In genomic region chr7:140605337-140605736, GRCh38 we compare ENCODE assay signal across 19 cellular contexts. TPM values are rescaled to one million over a fixed set of nuclear protein-coding genes. Genes with fewer than 3 reads are reported as not detected.
DNase-seq lines count a peak whose midpoint lies in the region; ATAC-seq and TF ChIP-seq lines count a peak whose summit lies in the region.
"Had no signal": no experiment of that assay in that cellular context is flagged by ENCODE, and none has a peak within 500 bp of the region (broad histone marks: within the 10 kb centered on the region; RNA-seq: fewer than 3 reads in every experiment).

No MANE protein-coding gene starts in this region.

- H3K36me3 ChIP-seq in SK-N-SH (replicated peaks in 1 of 2; ENCODE audit: control insufficient read depth in 1 of 2, insufficient read depth in 2 of 2, low read length in 1 of 2) (no peaks in the 10 kb centered on the region), transverse colon (no peaks in the 10 kb centered on the region)
- H3K36me3 ChIP-seq: cardiac muscle cell, lower lobe of right lung had no signal

- no peaks in the 10 kb centered on the region for H4K20me1 ChIP-seq in SK-N-SH (ENCODE audit: insufficient read depth)

- no peak overlapping the region for H3K9ac ChIP-seq in SK-N-SH

- TF ChIP-seq POLR2A in transverse colon (IDR thresholded peaks at IDR 0.05), result no peak
- TF ChIP-seq POLR2A in lower leg skin (IDR thresholded peaks at IDR 0.05), result no peak

- no peak for DNase-seq in SK-N-SH
- DNase-seq in astrocyte of the cerebellum (ENCODE audit: low read depth), result no peak
- DNase-seq in iPS-NIHi7 (ENCODE audit: extremely low spot score), result peak; percentile 53
- no peak for DNase-seq in transverse colon
- DNase-seq in lower leg skin (ENCODE audit: low spot score in 2 of 2), result no peak
- DNase-seq in left lobe of liver (ENCODE audit: low spot score), result no peak
- DNase-seq in NCI-H345 treated with DMSO at 0.1 percent for 48 hours (lab: John Stamatoyannopoulos, UW; ENCODE audit: unreplicated experiment), result no peak
- DNase-seq: activated CD8-positive, alpha-beta memory T cell treated with anti-CD3 and anti-CD28 coated beads, Interleukin-2, amount 10 ng/mL, durations not matched to agents 7 days and 5 days; activated naive CD4-positive, alpha-beta T cell; hippocampal formation; lower lobe of right lung; NCI-H2029; Right ventricle myocardium superior; stimulated activated naive CD8-positive, alpha-beta T cell treated with anti-CD3 and anti-CD28 coated beads, Interleukin-15, amount 100 ng/mL, for 72 hours; WERI-Rb-1 had no signal

- in situ Hi-C loops in astrocyte of the cerebellum (cut with HindIII; ENCODE audit: low sequenced_read_pairs), result no loop called here
- in situ Hi-C loops in transverse colon (cut with MboI; ENCODE audit: low pct_ligation_motif_present in 1 of 4, low pct_unique_long_range_greater_than_20kb in 1 of 4, low sequenced_read_pairs in 3 of 4), result no loop called here

- no peak overlapping the region for H3K4me2 ChIP-seq in SK-N-SH

- peak; percentile 50 for ATAC-seq in SK-N-SH treated with all-trans-retinoic acid at 6 μM for 48 hours
- no peak for ATAC-seq in left lobe of liver
- ATAC-seq: activated CD8-positive, alpha-beta memory T cell treated with anti-CD3 and anti-CD28 coated beads, Interleukin-2, amount 10 ng/mL, durations not matched to agents 7 days and 5 days; lower lobe of right lung; stimulated activated naive CD8-positive, alpha-beta T cell treated with anti-CD3 and anti-CD28 coated beads, Interleukin-15, amount 100 ng/mL, for 72 hours had no signal

- no peaks in the 10 kb centered on the region for H3K9me3 ChIP-seq in SK-N-SH
- H3K9me3 ChIP-seq in transverse colon, result no peaks in the 10 kb centered on the region
- H3K9me3 ChIP-seq: lower lobe of right lung had no signal

- H3K4me3 ChIP-seq in SK-N-SH (ENCODE audit: low read depth in 2 of 2, low read length in 1 of 2), result no peak overlapping the region
- H3K4me3 ChIP-seq in astrocyte of the cerebellum (ENCODE audit: low read depth, low read length), result no peak overlapping the region
- H3K4me3 ChIP-seq in transverse colon, result no peak overlapping the region
- H3K4me3 ChIP-seq in lower leg skin (ENCODE audit: low read depth, poor library complexity, severe bottlenecking), result no peak overlapping the region
- H3K4me3 ChIP-seq: cardiac muscle cell, lower lobe of right lung, skin epidermis had no signal

- no peak for TF ChIP-seq RAD21 in SK-N-SH (IDR thresholded peaks at IDR 0.05; ENCODE audit: low read length)

- WGBS in SK-N-SH (ENCODE audit: low lambda C conversion rate), result 89% methylated on average over 5 of the region's 5 CpGs
- WGBS in transverse colon (ENCODE audit: low coverage in 1 of 2), 2 donors, result 61 to 82% methylated on average over 5 of the region's 5 CpGs
- 66 to 68% methylated on average over 5 of the region's 5 CpGs for WGBS in lower leg skin, 2 donors

- H3K9me2 ChIP-seq in SK-N-SH, result no peaks in the 10 kb centered on the region

- POLR2A ChIA-PET in SK-N-SH (lab: Yijun Ruan, JAX), result no interaction called here

- TF ChIP-seq CTCF in SK-N-SH (IDR thresholded peaks at IDR 0.05) (no peak), astrocyte of the cerebellum (IDR thresholded peaks at IDR 0.05; ENCODE audit: low read depth, low read length, missing control alignments) (peak; percentile 15), transverse colon (IDR thresholded peaks at IDR 0.05) (no peak), lower leg skin (IDR thresholded peaks at IDR 0.05) (no peak)

- CTCF ChIA-PET in SK-N-SH (lab: Yijun Ruan, JAX), result interaction anchor here (0.6 to 2.3 kb wide), 6 partner anchors 10 to 87 kb away, joined by 3 to 12 read pairs (median 3); no protein-coding TSS in a partner anchor

- H3F3A ChIP-seq in SK-N-SH (replicated peaks; ENCODE audit: insufficient read depth), result no peaks in the 10 kb centered on the region

- H2AFZ ChIP-seq in SK-N-SH (ENCODE audit: low read depth), result no peak overlapping the region

- intact Hi-C loops in transverse colon (cut with DNase I; ENCODE audit: low total_unique reads), result no loop called here
- intact Hi-C loops in lower leg skin (cut with DNase I; ENCODE audit: low total_unique reads), result no loop called here

- no peaks in the 10 kb centered on the region for H3K27me3 ChIP-seq in SK-N-SH (ENCODE audit: insufficient read depth)
- H3K27me3 ChIP-seq in transverse colon, result no peaks in the 10 kb centered on the region
- H3K27me3 ChIP-seq: cardiac muscle cell had no signal

- H3K27ac ChIP-seq in SK-N-SH (ENCODE audit: low read depth in 2 of 2, low read length in 1 of 2) (no peak overlapping the region), transverse colon (peak overlapping the region; percentile 4 to 65 (median 46))
- H3K27ac ChIP-seq: 22Rv1, cardiac muscle cell, lower lobe of right lung, WERI-Rb-1 had no signal

- TF ChIP-seq EP300 in SK-N-SH (IDR thresholded peaks at IDR 0.05; ENCODE audit: borderline replicate concordance in 1 of 2, low read depth in 1 of 2, low read length in 1 of 2) (no peak), transverse colon (IDR thresholded peaks at IDR 0.05; ENCODE audit: low read depth) (no peak)

- no peaks in the 10 kb centered on the region for H3K79me2 ChIP-seq in SK-N-SH (ENCODE audit: insufficient read depth)

- H3K4me1 ChIP-seq in SK-N-SH (ENCODE audit: control insufficient read depth in 1 of 2, insufficient read depth in 2 of 2, low read depth in 1 of 2, low read length in 1 of 2) (peaks cover 0 to 11% of the 10 kb centered on the region in 2 experiments; a peak in 1 of 4 replicates), transverse colon (peaks cover 0 to 20% (median 0%) of the 10 kb centered on the region in 4 donors)

TF ChIP-seq in SK-N-SH treated with all-trans-retinoic acid at 6 μM for 48 hours, 23 proteins besides CTCF, POLR2A, EP300 and RAD21:
- no peak for TF ChIP-seq GLIS3 (CRISPR knock-in tag; IDR thresholded peaks at IDR 0.05)
- no peak for TF ChIP-seq TSHZ2 (CRISPR knock-in tag; IDR thresholded peaks at IDR 0.05)

TF ChIP-seq in SK-N-SH, 30 proteins besides CTCF, POLR2A, EP300 and RAD21 (continues in another document):
- TF ChIP-seq, protein P1, sequence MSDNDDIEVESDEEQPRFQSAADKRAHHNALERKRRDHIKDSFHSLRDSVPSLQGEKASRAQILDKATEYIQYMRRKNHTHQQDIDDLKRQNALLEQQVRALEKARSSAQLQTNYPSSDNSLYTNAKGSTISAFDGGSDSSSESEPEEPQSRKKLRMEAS (IDR thresholded peaks at IDR 0.05; ENCODE audit: low read depth), result no peak
- TF ChIP-seq RFX5 (IDR thresholded peaks at IDR 0.05; ENCODE audit: low read length), result no peak
- TF ChIP-seq USF1 (IDR thresholded peaks at IDR 0.05; ENCODE audit: borderline replicate concordance, low read depth), result no peak
- no peak for TF ChIP-seq REST (IDR thresholded peaks at IDR 0.05; ENCODE audit: low read depth, low read length)
- TF ChIP-seq MXI1 (IDR thresholded peaks at IDR 0.05; ENCODE audit: low read depth, low read length), result no peak
- TF ChIP-seq ZBTB33 (IDR thresholded peaks at IDR 0.05; ENCODE audit: borderline replicate concordance, low read depth), result no peak
- TF ChIP-seq FOXJ3 (CRISPR knock-in tag; IDR thresholded peaks at IDR 0.05), result no peak

RNA-seq across cellular contexts. Expression of gene DENND2A, which starts 35.3 kb away (rescaled TPM):
- polyA plus RNA-seq in SK-N-SH (2012; rRNA removed), result 2.1 and 3.5 TPM in 2 replicates
- 1.5 and 2.8 TPM in 2 replicates for polyA plus RNA-seq in SK-N-SH (2012; cell fraction: cytosol; rRNA removed)
- polyA plus RNA-seq in SK-N-SH (2012; cell fraction: nucleus; rRNA removed), result 3.5 and 4.4 TPM in 2 replicates
- 10 to 100 TPM in 1 of 4 donors, 1 to 10 TPM in 3; 4.1 to 19.9 (median 7.1) TPM for total RNA-seq in transverse colon
- total RNA-seq in lower leg skin, result 1 to 10 TPM in 3 of 4 donors, under 1 TPM in 1; 0.97 to 2.5 (median 2.2) TPM
- 2.5 TPM for total RNA-seq in left lobe of liver

Comparison
In these comparisons a context has a peak if more than half of its experiments do, and no peak if none do; other contexts are left out.
1. H3K27ac ChIP-seq: peak in transverse colon (4 of 4); none in SK-N-SH (0 of 2).